In the genomic region with DNA sequence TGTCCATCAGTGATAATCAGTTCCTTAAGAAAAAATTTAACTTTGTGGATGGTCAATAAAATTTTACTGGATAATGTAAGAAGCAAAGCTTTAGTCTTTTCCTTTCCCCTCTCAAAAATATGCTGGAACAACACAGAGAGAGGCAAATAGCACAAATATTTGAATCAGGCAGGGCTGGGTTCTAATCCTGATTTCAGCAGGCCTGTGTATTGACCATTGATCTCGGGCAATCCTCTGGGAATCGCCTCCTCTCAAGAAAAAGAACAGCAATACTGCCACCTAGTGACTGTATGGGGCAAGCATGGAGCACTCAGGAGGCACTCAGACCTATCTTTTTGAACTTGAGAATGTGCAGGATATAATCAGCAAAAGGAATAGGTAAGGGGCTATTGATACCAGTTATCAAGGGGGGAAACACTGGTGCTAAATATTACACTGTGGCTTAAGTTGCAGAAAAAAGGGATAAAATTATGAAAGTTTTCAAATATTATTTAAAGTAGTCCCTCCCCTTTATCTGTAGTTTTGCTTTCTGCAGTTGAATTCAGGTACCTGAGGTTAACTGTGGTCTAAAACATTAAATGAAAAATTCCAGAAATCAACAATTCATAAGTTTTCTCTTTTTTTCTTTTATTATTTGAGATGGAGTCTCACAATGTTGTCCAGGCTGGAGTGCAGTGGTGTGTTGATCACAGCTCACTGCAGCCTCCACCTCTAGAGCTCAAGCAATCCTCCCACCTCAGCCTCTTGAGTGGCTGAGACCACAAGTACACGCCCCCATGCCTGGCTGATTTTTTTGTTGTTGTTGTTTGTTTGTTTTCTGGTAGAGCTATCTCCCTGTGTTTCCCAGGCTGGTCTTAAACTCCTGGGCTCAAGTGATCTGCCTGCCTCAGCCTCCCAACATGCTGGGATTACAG, we compare ENCODE assay signal across 1 cellular context.
TF ChIP-seq lines count a peak whose summit lies in the region.

No MANE protein-coding gene starts in this region.

TF ChIP-seq in GM23338, 12 proteins besides CTCF, POLR2A, EP300 and RAD21 (continued from another document):
- no peak for TF ChIP-seq ZNF462 (CRISPR knock-in tag; IDR thresholded peaks at IDR 0.05)
- no peak for TF ChIP-seq NANOG (IDR thresholded peaks at IDR 0.05; ENCODE audit: borderline replicate concordance)
- no peak for TF ChIP-seq JUNB (IDR thresholded peaks at IDR 0.05; ENCODE audit: unreplicated experiment)
- no peak for TF ChIP-seq EZH2 (IDR thresholded peaks at IDR 0.05; ENCODE audit: low read depth, unreplicated experiment)
- TF ChIP-seq, protein P1, sequence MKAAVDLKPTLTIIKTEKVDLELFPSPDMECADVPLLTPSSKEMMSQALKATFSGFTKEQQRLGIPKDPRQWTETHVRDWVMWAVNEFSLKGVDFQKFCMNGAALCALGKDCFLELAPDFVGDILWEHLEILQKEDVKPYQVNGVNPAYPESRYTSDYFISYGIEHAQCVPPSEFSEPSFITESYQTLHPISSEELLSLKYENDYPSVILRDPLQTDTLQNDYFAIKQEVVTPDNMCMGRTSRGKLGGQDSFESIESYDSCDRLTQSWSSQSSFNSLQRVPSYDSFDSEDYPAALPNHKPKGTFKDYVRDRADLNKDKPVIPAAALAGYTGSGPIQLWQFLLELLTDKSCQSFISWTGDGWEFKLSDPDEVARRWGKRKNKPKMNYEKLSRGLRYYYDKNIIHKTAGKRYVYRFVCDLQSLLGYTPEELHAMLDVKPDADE (IDR thresholded peaks at IDR 0.05) = no peak
- TF ChIP-seq ZNF331 (CRISPR knock-in tag; IDR thresholded peaks at IDR 0.05; ENCODE audit: low read depth) = no peak
- no peak for TF ChIP-seq CREB1 (CRISPR knock-in tag; IDR thresholded peaks at IDR 0.05; ENCODE audit: low read depth)
- TF ChIP-seq ZNF114 (CRISPR knock-in tag; IDR thresholded peaks at IDR 0.05) = no peak
- TF ChIP-seq STAT1 (IDR thresholded peaks at IDR 0.05; ENCODE audit: unreplicated experiment) = no peak
